Comparison of ENCODE assay signal across 8 cellular contexts in genomic region chr17:1649116-1649843, GRCh38. TPM values are rescaled to one million over a fixed set of nuclear protein-coding genes. Genes with fewer than 3 reads are reported as not detected.
DNase-seq lines count a peak whose midpoint lies in the region; TF ChIP-seq lines count a peak whose summit lies in the region.

No MANE protein-coding gene starts in this region.

- TF ChIP-seq CTCF in GM12864 (IDR thresholded peaks at IDR 0.05; ENCODE audit: low read depth, low read length, missing control alignments) (no peak), MM.1S (IDR thresholded peaks at IDR 0.05; ENCODE audit: low read length) (no peak), WI38 (IDR thresholded peaks at IDR 0.05; ENCODE audit: low read depth, low read length) (no peak)

- H3F3A ChIP-seq in MM.1S (ENCODE audit: insufficient read depth, low read length): peaks cover 27% of the 10 kb centered on the region

- H4K20me1 ChIP-seq in MM.1S (ENCODE audit: insufficient read depth, low read length): no peaks in the 10 kb centered on the region

- peak overlapping the region; percentile 31; the same call in 1 of the 2 replicates for H3K9ac ChIP-seq in MM.1S (ENCODE audit: low read length)

- peaks cover 33% of the 10 kb centered on the region for H3K36me3 ChIP-seq in H7 (replicated peaks; ENCODE audit: control insufficient read depth, insufficient read depth, low read length)
- H3K36me3 ChIP-seq in MM.1S (replicated peaks; ENCODE audit: insufficient read depth, low read length): no peaks in the 10 kb centered on the region; the same call in none of the 2 replicates

- H2AFZ ChIP-seq in MM.1S (ENCODE audit: low read length): peak overlapping the region; percentile 71; the same call in 1 of the 2 replicates

- H3K27me3 ChIP-seq in H7 (ENCODE audit: control insufficient read depth, insufficient read depth, low read length): peaks cover 6% of the 10 kb centered on the region; the same call in 1 of the 2 replicates
- no peaks in the 10 kb centered on the region for H3K27me3 ChIP-seq in MM.1S (replicated peaks; ENCODE audit: insufficient read depth, low read length)

- DNase-seq in GM12864 (ENCODE audit: low read depth) (no peak), H7 (peak; percentile 99), MM.1S (peak; percentile 81), caudate nucleus (lab: John Stamatoyannopoulos, UW) (peak in 37 of 61 donors; percentile 33 to 86 (median 70)), kidney tubule cell (ENCODE audit: low spot score) (peak; percentile 90), NCI-H2029 treated with DMSO at 0.1 percent for 48 hours (lab: John Stamatoyannopoulos, UW) (no peak)
- peak; percentile 42 to 75 (median 51) for DNase-seq in stimulated activated CD4-positive, alpha-beta T cell treated with anti-CD3 and anti-CD28 coated beads, Interleukin-1b, Interleukin-23, amount 100 ng/mL, for 24 hours (ENCODE audit: low read depth in 4 of 4, low spot score in 1 of 4)

- H3K9me2 ChIP-seq in MM.1S (replicated peaks; ENCODE audit: insufficient read depth, low read length): no peaks in the 10 kb centered on the region

- no peaks in the 10 kb centered on the region for H3K9me3 ChIP-seq in MM.1S (replicated peaks; ENCODE audit: insufficient read depth, low read length)

- peak overlapping the region; percentile 63; the same call in 1 of the 2 replicates for H3K27ac ChIP-seq in MM.1S (ENCODE audit: low read length)
- peak overlapping the region; percentile 90 for H3K27ac ChIP-seq in caudate nucleus (ENCODE audit: low read depth, low read length)

- peak overlapping the region; percentile 63 for H3K4me3 ChIP-seq in GM12864 (ENCODE audit: low read depth, low read length)
- peak overlapping the region; percentile 72 for H3K4me3 ChIP-seq in H7 (ENCODE audit: insufficient read depth, low read depth, low read length)
- peak overlapping the region; percentile 74 for H3K4me3 ChIP-seq in MM.1S (ENCODE audit: low read length)
- peak overlapping the region; percentile 66 for H3K4me3 ChIP-seq in WI38 (ENCODE audit: low read depth, low read length)

- H3K79me2 ChIP-seq in MM.1S (ENCODE audit: low read length): no peaks in the 10 kb centered on the region

- peaks cover 14% of the 10 kb centered on the region for H3K4me1 ChIP-seq in MM.1S (ENCODE audit: low read length)

- peak overlapping the region; percentile 94 for H3K4me2 ChIP-seq in MM.1S (ENCODE audit: low read depth, low read length)

RNA-seq across cellular contexts. Expression of gene RILP, which starts 0.4 kb away (rescaled TPM):
- 31.0 and 32.8 TPM in 2 replicates for total RNA-seq in H7 (2014; rRNA removed; shearing (Covaris generic))

RNA-seq across cellular contexts. Expression of gene SCARF1, which starts 3.7 kb away (rescaled TPM):
- 5.1 and 7.6 TPM in 2 replicates for total RNA-seq in H7 (2014; rRNA removed; shearing (Covaris generic))

RNA-seq across cellular contexts. Expression of gene SLC43A2, which starts 20.6 kb away (rescaled TPM):
- total RNA-seq in H7 (2014; rRNA removed; shearing (Covaris generic)): 36.0 and 37.7 TPM in 2 replicates

RNA-seq across cellular contexts. Expression of gene PRPF8, which starts 35.4 kb away (rescaled TPM):
- total RNA-seq in H7 (2014; rRNA removed; shearing (Covaris generic)): 128 and 146 TPM in 2 replicates

Comparison
In these comparisons a context has a peak if more than half of its experiments do, and no peak if none do; other contexts are left out.
1. DNase-seq: peak in H7 (single experiment), MM.1S (single experiment), caudate nucleus (37 of 61), kidney tubule cell (single experiment) and stimulated activated CD4-positive, alpha-beta T cell treated with anti-CD3 and anti-CD28 coated beads, Interleukin-1b, Interleukin-23, amount 100 ng/mL, for 24 hours (4 of 4); none in GM12864 (single experiment) and NCI-H2029 treated with DMSO at 0.1 percent for 48 hours (single experiment).
2. Peak in every context shown above with its lines, with median percentiles within 50 percentile points of each other: H3K4me3 ChIP-seq.